ENCODE assay signal across 1 cellular context in the genomic region with DNA sequence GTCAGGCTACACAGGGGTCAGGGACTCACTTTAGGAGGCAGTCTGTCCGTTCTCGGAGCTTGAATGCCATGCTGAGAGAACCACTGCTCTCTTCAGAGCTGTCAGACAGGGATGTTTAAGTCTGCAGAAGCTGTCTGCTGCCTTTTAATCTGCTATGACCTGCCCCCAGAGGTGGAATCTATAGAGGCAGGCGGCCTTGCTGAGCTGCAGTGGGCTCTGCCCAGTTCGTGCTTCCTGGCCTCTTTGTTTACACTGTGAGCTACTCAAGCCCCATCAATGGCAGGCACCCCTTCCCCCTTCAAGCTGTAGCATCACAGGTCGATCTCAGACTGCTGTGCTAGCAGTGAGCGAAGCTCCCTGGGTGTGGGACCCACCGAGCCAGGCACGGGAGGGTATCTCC.
TF ChIP-seq lines count a peak whose summit lies in the region.

No MANE protein-coding gene starts in this region.

TF ChIP-seq in GM23338, 12 proteins besides CTCF, POLR2A, EP300 and RAD21 (continued from another document):
- TF ChIP-seq JUNB (IDR thresholded peaks at IDR 0.05; ENCODE audit: unreplicated experiment) = no peak
- TF ChIP-seq, protein P1, sequence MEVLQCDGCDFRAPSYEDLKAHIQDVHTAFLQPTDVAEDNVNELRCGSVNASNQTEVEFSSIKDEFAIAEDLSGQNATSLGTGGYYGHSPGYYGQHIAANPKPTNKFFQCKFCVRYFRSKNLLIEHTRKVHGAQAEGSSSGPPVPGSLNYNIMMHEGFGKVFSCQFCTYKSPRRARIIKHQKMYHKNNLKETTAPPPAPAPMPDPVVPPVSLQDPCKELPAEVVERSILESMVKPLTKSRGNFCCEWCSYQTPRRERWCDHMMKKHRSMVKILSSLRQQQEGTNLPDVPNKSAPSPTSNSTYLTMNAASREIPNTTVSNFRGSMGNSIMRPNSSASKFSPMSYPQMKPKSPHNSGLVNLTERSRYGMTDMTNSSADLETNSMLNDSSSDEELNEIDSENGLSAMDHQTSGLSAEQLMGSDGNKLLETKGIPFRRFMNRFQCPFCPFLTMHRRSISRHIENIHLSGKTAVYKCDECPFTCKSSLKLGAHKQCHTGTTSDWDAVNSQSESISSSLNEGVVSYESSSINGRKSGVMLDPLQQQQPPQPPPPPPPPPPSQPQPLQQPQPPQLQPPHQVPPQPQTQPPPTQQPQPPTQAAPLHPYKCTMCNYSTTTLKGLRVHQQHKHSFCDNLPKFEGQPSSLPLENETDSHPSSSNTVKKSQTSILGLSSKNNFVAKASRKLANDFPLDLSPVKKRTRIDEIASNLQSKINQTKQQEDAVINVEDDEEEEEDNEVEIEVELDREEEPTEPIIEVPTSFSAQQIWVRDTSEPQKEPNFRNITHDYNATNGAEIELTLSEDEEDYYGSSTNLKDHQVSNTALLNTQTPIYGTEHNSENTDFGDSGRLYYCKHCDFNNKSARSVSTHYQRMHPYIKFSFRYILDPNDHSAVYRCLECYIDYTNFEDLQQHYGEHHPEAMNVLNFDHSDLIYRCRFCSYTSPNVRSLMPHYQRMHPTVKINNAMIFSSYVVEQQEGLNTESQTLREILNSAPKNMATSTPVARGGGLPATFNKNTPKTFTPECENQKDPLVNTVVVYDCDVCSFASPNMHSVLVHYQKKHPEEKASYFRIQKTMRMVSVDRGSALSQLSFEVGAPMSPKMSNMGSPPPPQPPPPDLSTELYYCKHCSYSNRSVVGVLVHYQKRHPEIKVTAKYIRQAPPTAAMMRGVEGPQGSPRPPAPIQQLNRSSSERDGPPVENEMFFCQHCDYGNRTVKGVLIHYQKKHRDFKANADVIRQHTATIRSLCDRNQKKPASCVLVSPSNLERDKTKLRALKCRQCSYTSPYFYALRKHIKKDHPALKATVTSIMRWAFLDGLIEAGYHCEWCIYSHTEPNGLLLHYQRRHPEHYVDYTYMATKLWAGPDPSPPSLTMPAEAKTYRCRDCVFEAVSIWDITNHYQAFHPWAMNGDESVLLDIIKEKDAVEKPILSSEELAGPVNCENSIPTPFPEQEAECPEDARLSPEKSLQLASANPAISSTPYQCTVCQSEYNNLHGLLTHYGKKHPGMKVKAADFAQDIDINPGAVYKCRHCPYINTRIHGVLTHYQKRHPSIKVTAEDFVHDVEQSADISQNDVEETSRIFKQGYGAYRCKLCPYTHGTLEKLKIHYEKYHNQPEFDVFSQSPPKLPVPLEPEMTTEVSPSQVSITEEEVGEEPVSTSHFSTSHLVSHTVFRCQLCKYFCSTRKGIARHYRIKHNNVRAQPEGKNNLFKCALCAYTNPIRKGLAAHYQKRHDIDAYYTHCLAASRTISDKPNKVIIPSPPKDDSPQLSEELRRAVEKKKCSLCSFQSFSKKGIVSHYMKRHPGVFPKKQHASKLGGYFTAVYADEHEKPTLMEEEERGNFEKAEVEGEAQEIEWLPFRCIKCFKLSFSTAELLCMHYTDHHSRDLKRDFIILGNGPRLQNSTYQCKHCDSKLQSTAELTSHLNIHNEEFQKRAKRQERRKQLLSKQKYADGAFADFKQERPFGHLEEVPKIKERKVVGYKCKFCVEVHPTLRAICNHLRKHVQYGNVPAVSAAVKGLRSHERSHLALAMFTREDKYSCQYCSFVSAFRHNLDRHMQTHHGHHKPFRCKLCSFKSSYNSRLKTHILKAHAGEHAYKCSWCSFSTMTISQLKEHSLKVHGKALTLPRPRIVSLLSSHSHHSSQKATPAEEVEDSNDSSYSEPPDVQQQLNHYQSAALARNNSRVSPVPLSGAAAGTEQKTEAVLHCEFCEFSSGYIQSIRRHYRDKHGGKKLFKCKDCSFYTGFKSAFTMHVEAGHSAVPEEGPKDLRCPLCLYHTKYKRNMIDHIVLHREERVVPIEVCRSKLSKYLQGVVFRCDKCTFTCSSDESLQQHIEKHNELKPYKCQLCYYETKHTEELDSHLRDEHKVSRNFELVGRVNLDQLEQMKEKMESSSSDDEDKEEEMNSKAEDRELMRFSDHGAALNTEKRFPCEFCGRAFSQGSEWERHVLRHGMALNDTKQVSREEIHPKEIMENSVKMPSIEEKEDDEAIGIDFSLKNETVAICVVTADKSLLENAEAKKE (CRISPR knock-in tag; IDR thresholded peaks at IDR 0.05) = no peak
- no peak for TF ChIP-seq ZNF114 (CRISPR knock-in tag; IDR thresholded peaks at IDR 0.05)
- no peak for TF ChIP-seq NANOG (IDR thresholded peaks at IDR 0.05; ENCODE audit: borderline replicate concordance)
- no peak for TF ChIP-seq POLR2AphosphoS5 (IDR thresholded peaks at IDR 0.05; ENCODE audit: low read depth)
